ENCODE assay signal across 9 cellular contexts in the genomic region with DNA sequence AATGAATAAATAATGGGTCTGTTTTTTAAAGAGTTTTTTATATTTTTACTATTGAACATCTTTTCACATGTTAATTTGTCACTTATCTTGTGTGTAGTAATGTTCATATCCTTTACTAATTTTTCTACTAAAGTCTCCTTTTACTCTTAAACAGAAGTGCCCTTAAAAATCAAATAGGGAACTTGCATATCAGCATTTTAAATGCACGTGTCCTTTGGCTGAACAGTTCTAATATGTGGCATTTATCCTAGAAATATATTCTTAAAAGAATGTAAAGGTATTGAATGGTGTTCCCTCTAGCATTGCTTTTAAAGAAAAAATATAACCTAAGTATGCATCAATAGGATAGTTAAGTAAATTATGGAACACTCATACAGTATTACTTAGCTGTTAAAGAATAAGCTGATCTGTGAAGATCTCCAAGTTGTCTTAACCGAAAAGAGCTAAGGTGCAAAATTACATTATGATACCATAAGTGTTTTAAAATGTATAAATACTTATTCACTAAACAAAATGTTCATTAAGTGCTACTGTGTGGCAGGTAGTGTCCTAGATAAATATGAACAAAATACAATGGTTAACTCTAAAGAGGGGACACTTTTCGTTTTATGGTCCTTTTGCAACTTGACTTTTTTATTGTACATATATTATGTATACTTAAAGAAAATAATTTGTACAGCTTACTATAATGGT. TPM values are rescaled to one million over a fixed set of nuclear protein-coding genes. Genes with fewer than 3 reads are reported as not detected.
DNase-seq lines count a peak whose midpoint lies in the region; ATAC-seq and TF ChIP-seq lines count a peak whose summit lies in the region.
"Had no signal": no experiment of that assay in that cellular context is flagged by ENCODE, and none has a peak within 500 bp of the region (broad histone marks: within the 10 kb centered on the region; RNA-seq: fewer than 3 reads in every experiment).

No MANE protein-coding gene starts in this region.

- peak overlapping the region; percentile 82 for H3K4me3 Mint-ChIP-seq in T-helper 17 cell

- H3K27ac Mint-ChIP-seq in T-helper 17 cell, result no peak overlapping the region

- POLR2A ChIA-PET in HEK293 (lab: Yijun Ruan, JAX), result interaction anchor here (0.9 to 1.8 kb wide), 15 partner anchors 8 to 139 kb away, joined by 3 to 34 read pairs (median 5); partner anchors contain the start of genes ZKSCAN3, ZKSCAN4, ZKSCAN8 and ZSCAN26

- H3K4me1 ChIP-seq in HEK293 (ENCODE audit: control insufficient read depth, insufficient read depth, low read length) (no peaks in the 10 kb centered on the region), skeletal muscle tissue (ENCODE audit: control insufficient read depth in 3 of 3, insufficient read depth in 3 of 3, low read length in 3 of 3) (peaks cover 0 to 8% (median 3%) of the 10 kb centered on the region in 3 donors)

- peaks cover 7% of the 10 kb centered on the region for H3K36me3 Mint-ChIP-seq in T-helper 17 cell (ENCODE audit: low read depth)

- H3K27me3 ChIP-seq in skeletal muscle tissue (ENCODE audit: control insufficient read depth in 3 of 3, insufficient read depth in 3 of 3, low read length in 3 of 3), result no peaks in the 10 kb centered on the region

- H3K27ac ChIP-seq in HEK293 (ENCODE audit: extremely low read depth, low read depth, low read length) (no peak overlapping the region), skeletal muscle tissue (ENCODE audit: low read depth, low read length) (no peak overlapping the region)

- peak overlapping the region; percentile 89 for H3K4me3 ChIP-seq in HEK293 (ENCODE audit: low read depth, low read length)
- peak overlapping the region; percentile 72 to 80 for H3K4me3 ChIP-seq in foreskin fibroblast (ENCODE audit: low read depth in 1 of 2, low read length in 2 of 2)
- H3K4me3 ChIP-seq in skeletal muscle tissue (ENCODE audit: low read length in 3 of 3), result peak overlapping the region; percentile 75 to 82 (median 80)

- no peak for TF ChIP-seq CTCF in HEK293 (tag by site-specific recombination; IDR thresholded peaks at IDR 0.05)
- TF ChIP-seq CTCF in foreskin fibroblast (IDR thresholded peaks at IDR 0.05; ENCODE audit: low read depth, low read length), result no peak

- H3K9me3 ChIP-seq in HEK293 (ENCODE audit: control insufficient read depth, insufficient read depth, low read depth, low read length), result no peaks in the 10 kb centered on the region
- no peaks in the 10 kb centered on the region for H3K9me3 ChIP-seq in T-helper 17 cell (ENCODE audit: control insufficient read depth, low read length, poor library complexity, severe bottlenecking)
- H3K9me3 ChIP-seq in skeletal muscle tissue (ENCODE audit: control insufficient read depth in 3 of 3, low read length in 3 of 3), result peaks cover 3 to 6% (median 4%) of the 10 kb centered on the region in 3 donors

- peaks cover 19% of the 10 kb centered on the region for H3K27me3 Mint-ChIP-seq in T-helper 17 cell

- peak overlapping the region; percentile 77 to 80 (median 77) for H3K9ac ChIP-seq in skeletal muscle tissue (ENCODE audit: low read depth in 1 of 3, low read length in 3 of 3)

- CTCF ChIA-PET in HEK293 (lab: Yijun Ruan, JAX), result interaction anchor here (0.6 to 1.9 kb wide), 4 partner anchors 14 to 652 kb away, joined by 3 to 6 read pairs (median 4); partner anchors contain the start of gene ZSCAN26

- peaks cover 8 to 50% of the 10 kb centered on the region in 2 experiments; a peak in 2 of 3 replicates for H3K36me3 ChIP-seq in HEK293 (ENCODE audit: control insufficient read depth in 2 of 2, insufficient read depth in 1 of 2, low read length in 2 of 2)
- peaks cover 14 to 38% (median 29%) of the 10 kb centered on the region in 3 donors for H3K36me3 ChIP-seq in skeletal muscle tissue (ENCODE audit: control insufficient read depth in 3 of 3, insufficient read depth in 3 of 3, low read length in 3 of 3)

- ATAC-seq in T-helper 17 cell (no peak), GM19324 (IDR thresholded peaks at IDR 0.05; ENCODE audit: low FRiP score, unreplicated experiment) (no peak)

- H3K4me1 Mint-ChIP-seq in T-helper 17 cell, result no peaks in the 10 kb centered on the region

- DNase-seq in T-helper 17 cell (no peak), foreskin fibroblast (no peak), GF-D8 (lab: John Stamatoyannopoulos, UW) (no peak)
- no peak for DNase-seq in activated effector memory CD4-positive, alpha-beta T cell treated with anti-CD3 and anti-CD28 coated beads, Interleukin-2, amount 50 U/mL, for 16 hours
- DNase-seq in activated CD4-positive, alpha-beta T cell treated with anti-CD3 and anti-CD28 coated beads, Interleukin-2, amount 50 U/mL, for 1 hour, result no peak

TF ChIP-seq in HEK293, 187 proteins besides CTCF, POLR2A, EP300 and RAD21 (continues in another document):
- TF ChIP-seq ZNF830 (tag by site-specific recombination; IDR thresholded peaks at IDR 0.05; ENCODE audit: low read depth) (no peak), ZNF555 (tag by site-specific recombination; conservative IDR thresholded peaks at IDR 0.05) (no peak), ZNF211 (tag by site-specific recombination; IDR thresholded peaks at IDR 0.05; ENCODE audit: low read depth) (no peak), ZNF692 (tag by site-specific recombination; IDR thresholded peaks at IDR 0.05) (no peak), ZNF23 (tag by site-specific recombination; IDR thresholded peaks at IDR 0.05; ENCODE audit: borderline replicate concordance) (no peak), ZNF24 (tag by site-specific recombination; IDR thresholded peaks at IDR 0.05) (no peak), ZNF548 (tag by site-specific recombination; IDR thresholded peaks at IDR 0.05) (no peak), GFI1B (tag by site-specific recombination; IDR thresholded peaks at IDR 0.05) (no peak), ZNF174 (tag by site-specific recombination; IDR thresholded peaks at IDR 0.05) (no peak), ZNF677 (tag by site-specific recombination; IDR thresholded peaks at IDR 0.05) (no peak), RBAK (tag by site-specific recombination; IDR thresholded peaks at IDR 0.05) (no peak), ZNF354C (tag by site-specific recombination; IDR thresholded peaks at IDR 0.05; ENCODE audit: borderline replicate concordance, low read depth) (no peak), ZFP3 (tag by site-specific recombination; IDR thresholded peaks at IDR 0.05; ENCODE audit: low read depth) (no peak)
- TF ChIP-seq, protein P1, sequence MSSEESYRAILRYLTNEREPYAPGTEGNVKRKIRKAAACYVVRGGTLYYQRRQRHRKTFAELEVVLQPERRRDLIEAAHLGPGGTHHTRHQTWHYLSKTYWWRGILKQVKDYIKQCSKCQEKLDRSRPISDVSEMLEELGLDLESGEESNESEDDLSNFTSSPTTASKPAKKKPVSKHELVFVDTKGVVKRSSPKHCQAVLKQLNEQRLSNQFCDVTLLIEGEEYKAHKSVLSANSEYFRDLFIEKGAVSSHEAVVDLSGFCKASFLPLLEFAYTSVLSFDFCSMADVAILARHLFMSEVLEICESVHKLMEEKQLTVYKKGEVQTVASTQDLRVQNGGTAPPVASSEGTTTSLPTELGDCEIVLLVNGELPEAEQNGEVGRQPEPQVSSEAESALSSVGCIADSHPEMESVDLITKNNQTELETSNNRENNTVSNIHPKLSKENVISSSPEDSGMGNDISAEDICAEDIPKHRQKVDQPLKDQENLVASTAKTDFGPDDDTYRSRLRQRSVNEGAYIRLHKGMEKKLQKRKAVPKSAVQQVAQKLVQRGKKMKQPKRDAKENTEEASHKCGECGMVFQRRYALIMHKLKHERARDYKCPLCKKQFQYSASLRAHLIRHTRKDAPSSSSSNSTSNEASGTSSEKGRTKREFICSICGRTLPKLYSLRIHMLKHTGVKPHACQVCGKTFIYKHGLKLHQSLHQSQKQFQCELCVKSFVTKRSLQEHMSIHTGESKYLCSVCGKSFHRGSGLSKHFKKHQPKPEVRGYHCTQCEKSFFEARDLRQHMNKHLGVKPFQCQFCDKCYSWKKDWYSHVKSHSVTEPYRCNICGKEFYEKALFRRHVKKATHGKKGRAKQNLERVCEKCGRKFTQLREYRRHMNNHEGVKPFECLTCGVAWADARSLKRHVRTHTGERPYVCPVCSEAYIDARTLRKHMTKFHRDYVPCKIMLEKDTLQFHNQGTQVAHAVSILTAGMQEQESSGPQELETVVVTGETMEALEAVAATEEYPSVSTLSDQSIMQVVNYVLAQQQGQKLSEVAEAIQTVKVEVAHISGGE (tag by site-specific recombination; conservative IDR thresholded peaks at IDR 0.05; ENCODE audit: low read depth), result no peak
- TF ChIP-seq, protein P2, sequence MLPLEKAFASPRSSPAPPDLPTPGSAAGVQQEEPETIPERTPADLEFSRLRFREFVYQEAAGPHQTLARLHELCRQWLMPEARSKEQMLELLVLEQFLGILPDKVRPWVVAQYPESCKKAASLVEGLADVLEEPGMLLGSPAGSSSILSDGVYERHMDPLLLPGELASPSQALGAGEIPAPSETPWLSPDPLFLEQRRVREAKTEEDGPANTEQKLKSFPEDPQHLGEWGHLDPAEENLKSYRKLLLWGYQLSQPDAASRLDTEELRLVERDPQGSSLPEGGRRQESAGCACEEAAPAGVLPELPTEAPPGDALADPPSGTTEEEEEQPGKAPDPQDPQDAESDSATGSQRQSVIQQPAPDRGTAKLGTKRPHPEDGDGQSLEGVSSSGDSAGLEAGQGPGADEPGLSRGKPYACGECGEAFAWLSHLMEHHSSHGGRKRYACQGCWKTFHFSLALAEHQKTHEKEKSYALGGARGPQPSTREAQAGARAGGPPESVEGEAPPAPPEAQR (tag by site-specific recombination; IDR thresholded peaks at IDR 0.05), result no peak

RNA-seq across cellular contexts. Expression of gene PGBD1, which starts 0.6 kb away (rescaled TPM):
- 1 to 10 TPM; 1.1 to 1.3 TPM for total RNA-seq in T-helper 17 cell
- 4.2 TPM for total RNA-seq in skeletal muscle tissue

RNA-seq across cellular contexts. Expression of gene ZSCAN26, which starts 13.8 kb away (rescaled TPM):
- total RNA-seq in T-helper 17 cell, result 10 to 100 TPM in 1 of 2 donors, 1 to 10 TPM in 1; 7.3 to 14.9 TPM
- 15.7 TPM for total RNA-seq in skeletal muscle tissue

RNA-seq across cellular contexts. Expression of gene NKAPL, which starts 21.6 kb away (rescaled TPM):
- total RNA-seq in T-helper 17 cell (not detected), skeletal muscle tissue (0.52 TPM)
- total RNA-seq: SK-MEL-5 had no signal

RNA-seq across cellular contexts. Expression of gene ZKSCAN4, which starts 28.7 kb away (rescaled TPM):
- total RNA-seq in T-helper 17 cell (1 to 10 TPM; 1.1 to 2.1 TPM), skeletal muscle tissue (8.4 TPM)

RNA-seq across cellular contexts. Expression of gene ZSCAN31, which starts 55.2 kb away (rescaled TPM):
- total RNA-seq in T-helper 17 cell, result under 1 TPM; 0.77 to 0.86 TPM
- total RNA-seq in skeletal muscle tissue, result 12.5 TPM
